ENCODE assay signal across 9 cellular contexts in the genomic region with DNA sequence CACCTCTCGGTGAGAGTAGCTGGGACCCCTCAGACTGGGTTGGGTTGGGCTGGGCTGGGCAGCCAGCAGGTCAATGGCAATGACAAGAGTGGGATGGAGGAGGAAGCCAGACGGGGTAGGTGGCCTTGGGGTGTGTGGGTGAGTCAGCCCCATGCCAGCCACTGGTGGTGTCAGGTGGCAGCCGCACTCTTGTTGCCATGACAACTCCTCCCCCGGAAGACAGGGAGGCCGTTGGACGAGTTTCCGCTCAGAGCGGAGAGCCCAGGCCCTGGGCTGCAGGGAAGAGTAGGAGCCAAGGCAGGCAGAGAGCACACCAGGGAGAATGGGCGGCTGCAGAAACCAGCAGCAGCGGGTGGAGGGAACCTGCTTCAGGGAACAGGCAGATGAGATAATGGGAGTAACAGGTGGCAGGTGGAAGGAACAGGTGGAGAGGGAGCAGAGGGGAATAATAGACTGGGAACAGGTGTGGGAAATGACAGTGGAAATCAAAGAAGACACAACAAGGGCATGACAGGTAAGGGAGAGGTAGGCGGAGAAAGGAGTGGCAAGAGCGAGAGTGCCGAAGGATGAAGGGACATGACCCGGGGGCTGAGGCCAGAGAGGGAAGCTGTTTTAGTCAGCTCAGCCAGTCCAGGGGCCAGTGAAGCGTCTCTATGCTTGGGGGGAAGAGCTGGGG. TPM values are rescaled to one million over a fixed set of nuclear protein-coding genes. Genes with fewer than 3 reads are reported as not detected.
A peak's percentile ranks its signal among the peaks of the same experiment; 100 is the strongest.
DNase-seq lines count a peak whose midpoint lies in the region; ATAC-seq, FAIRE-seq and TF ChIP-seq lines count a peak whose summit lies in the region.
"Had no signal": no experiment of that assay in that cellular context is flagged by ENCODE, and none has a peak within 500 bp of the region (broad histone marks: within the 10 kb centered on the region; RNA-seq: fewer than 3 reads in every experiment).

No MANE protein-coding gene starts in this region.

- ATAC-seq in foreskin keratinocyte (peak; percentile 88), HG03280 (IDR thresholded peaks at IDR 0.05; ENCODE audit: unreplicated experiment) (no peak), right cardiac atrium (no peak)

- peaks cover 16% of the 10 kb centered on the region for H3K4me1 Mint-ChIP-seq in activated CD4-positive, alpha-beta T cell treated with anti-CD3 and anti-CD28 coated beads, Interleukin-2, amount 10 ng/mL, durations not matched to agents 7 days and 5 days

- no peaks in the 10 kb centered on the region for H3K27me3 ChIP-seq in foreskin keratinocyte
- H3K27me3 ChIP-seq in skeletal muscle satellite cell (ENCODE audit: control insufficient read depth, insufficient read depth, low read length) = peaks cover 20% of the 10 kb centered on the region
- no peaks in the 10 kb centered on the region for H3K27me3 ChIP-seq in right cardiac atrium (ENCODE audit: control insufficient read depth, insufficient read depth)

- H3K27me3 Mint-ChIP-seq in activated CD4-positive, alpha-beta T cell treated with anti-CD3 and anti-CD28 coated beads, Interleukin-2, amount 10 ng/mL, durations not matched to agents 7 days and 5 days = peaks cover 18% of the 10 kb centered on the region

- H3K4me3 ChIP-seq in skeletal muscle satellite cell (ENCODE audit: low read length) = no peak overlapping the region
- no peak overlapping the region for H3K4me3 ChIP-seq in right cardiac atrium (ENCODE audit: low read length)
- H3K4me3 ChIP-seq: thoracic aorta had no signal

- DNase-seq in DMS153 (lab: John Stamatoyannopoulos, UW) (peak; percentile 95), NCI-H1105 treated with DMSO at 0.1 percent for 48 hours (lab: John Stamatoyannopoulos, UW) (peak; percentile 95), foreskin keratinocyte (peak; percentile 62 to 82), GM12892 (ENCODE audit: insufficient read length) (no peak), right cardiac atrium (no peak)
- peak; percentile 60 for DNase-seq in activated CD4-positive, alpha-beta T cell treated with anti-CD3 and anti-CD28 coated beads, Interleukin-2, amount 10 ng/mL, durations not matched to agents 7 days and 5 days

- no peak overlapping the region for H3K27ac ChIP-seq in foreskin keratinocyte
- no peak overlapping the region for H3K27ac ChIP-seq in right cardiac atrium (ENCODE audit: low read length)
- H3K27ac ChIP-seq: thoracic aorta had no signal

- TF ChIP-seq POLR2A in GM12892 (IDR thresholded peaks at IDR 0.05; ENCODE audit: low read depth, low read length) = no peak

- H3K4me3 Mint-ChIP-seq in activated CD4-positive, alpha-beta T cell treated with anti-CD3 and anti-CD28 coated beads, Interleukin-2, amount 10 ng/mL, durations not matched to agents 7 days and 5 days = peak overlapping the region; percentile 26

- 81% methylated on average over 15 of the region's 15 CpGs for WGBS in right cardiac atrium

- intact Hi-C loops in right cardiac atrium (cut with DNase I) = no loop called here

- CTCF ChIA-PET in activated CD4-positive, alpha-beta T cell treated with anti-CD3 and anti-CD28 coated beads, Interleukin-2, amount 10 ng/mL, durations not matched to agents 7 days and 5 days (lab: Charles Lee) = interaction anchor here (0.7 kb wide), 1 partner anchor 8 kb away, joined by 4 read pairs; no protein-coding TSS in a partner anchor

- TF ChIP-seq CTCF in foreskin keratinocyte (conservative IDR thresholded peaks at IDR 0.05) = no peak

- H3K36me3 Mint-ChIP-seq in activated CD4-positive, alpha-beta T cell treated with anti-CD3 and anti-CD28 coated beads, Interleukin-2, amount 10 ng/mL, durations not matched to agents 7 days and 5 days (ENCODE audit: low read depth) = no peaks in the 10 kb centered on the region

- no peak overlapping the region for H3K9ac ChIP-seq in skeletal muscle satellite cell (ENCODE audit: low read depth, low read length)

- H3K9me3 ChIP-seq in skeletal muscle satellite cell (replicated peaks; ENCODE audit: low read length) (no peaks in the 10 kb centered on the region), right cardiac atrium (ENCODE audit: control insufficient read depth, low read length) (no peaks in the 10 kb centered on the region)
- H3K9me3 ChIP-seq: thoracic aorta had no signal

- POLR2A ChIA-PET in activated CD4-positive, alpha-beta T cell treated with anti-CD3 and anti-CD28 coated beads, Interleukin-2, amount 10 ng/mL, durations not matched to agents 7 days and 5 days (lab: Charles Lee) = no interaction called here

- peak overlapping the region; percentile 17 for H3K4me2 ChIP-seq in skeletal muscle satellite cell (ENCODE audit: low read length)

- H3K9me3 Mint-ChIP-seq in activated CD4-positive, alpha-beta T cell treated with anti-CD3 and anti-CD28 coated beads, Interleukin-2, amount 10 ng/mL, durations not matched to agents 7 days and 5 days = no peaks in the 10 kb centered on the region

- H3K27ac Mint-ChIP-seq in activated CD4-positive, alpha-beta T cell treated with anti-CD3 and anti-CD28 coated beads, Interleukin-2, amount 10 ng/mL, durations not matched to agents 7 days and 5 days = peak overlapping the region; percentile 52

- no peak for FAIRE-seq in GM12892 (lab: Jason Lieb, UNC)

- H3K4me1 ChIP-seq in foreskin keratinocyte (no peaks in the 10 kb centered on the region), skeletal muscle satellite cell (ENCODE audit: control insufficient read depth, insufficient read depth, low read length) (peaks cover 16% of the 10 kb centered on the region), right cardiac atrium (ENCODE audit: control insufficient read depth, insufficient read depth, low read length) (no peaks in the 10 kb centered on the region)

- H3K36me3 ChIP-seq in skeletal muscle satellite cell (ENCODE audit: insufficient read depth, low read length) = no peaks in the 10 kb centered on the region
- H3K36me3 ChIP-seq: thoracic aorta had no signal

RNA-seq across cellular contexts. Expression of a gene that starts 8.7 kb away (rescaled TPM):
- under 1 TPM; 0.25 to 0.35 TPM for total RNA-seq in activated CD4-positive, alpha-beta T cell treated with anti-CD3 and anti-CD28 coated beads, Interleukin-2, amount 10 ng/mL, durations not matched to agents 7 days and 5 days
- 20.9 and 22.9 TPM in 2 replicates for total RNA-seq in foreskin keratinocyte
- 10.9 and 12.5 TPM in 2 replicates for polyA plus RNA-seq in foreskin keratinocyte
- total RNA-seq in skeletal muscle satellite cell (2012; rRNA removed) = 0.25 and 1.5 TPM in 2 replicates
- polyA plus RNA-seq in GM12892 (2012; ENCODE audit: missing spikeins) = 0.06 TPM
- total RNA-seq in right cardiac atrium = 1 to 10 TPM; 2.3 to 7.0 (median 3.1) TPM
- polyA plus RNA-seq in right cardiac atrium = 0.38 TPM

RNA-seq across cellular contexts. Expression of a gene that starts 42.7 kb away (rescaled TPM):
- total RNA-seq in activated CD4-positive, alpha-beta T cell treated with anti-CD3 and anti-CD28 coated beads, Interleukin-2, amount 10 ng/mL, durations not matched to agents 7 days and 5 days = 10 to 100 TPM; 18.1 to 20.4 TPM
- total RNA-seq in foreskin keratinocyte (18.2 and 18.6 TPM in 2 replicates), right cardiac atrium (10 to 100 TPM in 3 of 4 donors, 1 to 10 TPM in 1; 9.0 to 15.7 (median 12.2) TPM)
- polyA plus RNA-seq in foreskin keratinocyte (12.7 and 14.1 TPM in 2 replicates), right cardiac atrium (11.5 TPM)
- total RNA-seq in skeletal muscle satellite cell (2012; rRNA removed) = 11.9 and 13.1 TPM in 2 replicates
- 16.9 TPM for polyA plus RNA-seq in GM12892 (2012; ENCODE audit: missing spikeins)

Comparison
In these comparisons a context has a peak if more than half of its experiments do, and no peak if none do; other contexts are left out.
1. DNase-seq: peak in DMS153 (single experiment), NCI-H1105 treated with DMSO at 0.1 percent for 48 hours (single experiment), activated CD4-positive, alpha-beta T cell treated with anti-CD3 and anti-CD28 coated beads, Interleukin-2, amount 10 ng/mL, durations not matched to agents 7 days and 5 days (single experiment) and foreskin keratinocyte (2 of 2); none in GM12892 (single experiment) and right cardiac atrium (0 of 3).